ENCODE assay signal across 1 cellular context in genomic region chr17:16444258-16444886, GRCh38.
TF ChIP-seq lines count a peak whose summit lies in the region.

No MANE protein-coding gene starts in this region.

TF ChIP-seq in H1, 55 proteins besides CTCF, POLR2A, EP300 and RAD21:
- no peak for TF ChIP-seq TBP (IDR thresholded peaks at IDR 0.05; ENCODE audit: low read depth, low read length)
- peak; percentile 74 for TF ChIP-seq POLR2AphosphoS5 (IDR thresholded peaks at IDR 0.05; ENCODE audit: low read depth, low read length)
